ENCODE assay signal across 31 cellular contexts in genomic region chr15:81171286-81171685, GRCh38. TPM values are rescaled to one million over a fixed set of nuclear protein-coding genes. Genes with fewer than 3 reads are reported as not detected.
"Had no signal": no experiment of that assay in that cellular context is flagged by ENCODE, and none has a peak within 500 bp of the region (broad histone marks: within the 10 kb centered on the region; RNA-seq: fewer than 3 reads in every experiment).

No MANE protein-coding gene starts in this region.

- H3K9me3 ChIP-seq: adrenal gland, body of pancreas, breast epithelium, SJCRH30 had no signal

- H3K27ac ChIP-seq: adrenal gland, body of pancreas, KMS-11, SJCRH30, SK-N-MC had no signal

- H3K36me3 ChIP-seq: adrenal gland, breast epithelium, SJCRH30 had no signal

- H3K4me1 ChIP-seq: adrenal gland, breast epithelium, SJCRH30 had no signal

- ATAC-seq: activated CD4-positive, alpha-beta T cell treated with anti-CD3 and anti-CD28 coated beads for 36 hours; activated CD4-positive, CD25-positive, alpha-beta regulatory T cell treated with anti-CD3 and anti-CD28 coated beads, Interleukin-2, amount 50 U/mL, for 24 hours; activated naive CD4-positive, alpha-beta T cell treated with anti-CD3 and anti-CD28 coated beads, Interleukin-2, amount 50 U/mL, for 72 hours; activated T-cell treated with anti-CD3 and anti-CD28 coated beads, Interleukin-2, amount 50 U/mL, for 4 hours; body of pancreas; Panc1; WTC11 had no signal

- H3K27me3 ChIP-seq: adrenal gland, body of pancreas, breast epithelium, SJCRH30 had no signal

- H3K4me3 ChIP-seq: adrenal gland, body of pancreas, breast epithelium, SJCRH30, SK-N-MC had no signal

- DNase-seq: activated CD4-positive, alpha-beta memory T cell treated with anti-CD3 and anti-CD28 coated beads for 36 hours; activated CD4-positive, alpha-beta T cell treated with anti-CD3 and anti-CD28 coated beads for 36 hours; activated CD4-positive, alpha-beta T cell treated with anti-CD3 and anti-CD28 coated beads, Interleukin-2, amount 50 U/mL, for 1 hour; activated CD8-positive, alpha-beta memory T cell treated with anti-CD3 and anti-CD28 coated beads, Interleukin-2, amount 50 U/mL, for 4 hours; activated gamma-delta T cell treated with Interleukin-2 at 50 U/mL for 16 hours; activated naive CD4-positive, alpha-beta T cell treated with anti-CD3 and anti-CD28 coated beads for 36 hours; activated T-cell treated with anti-CD3 and anti-CD28 coated beads for 4 hours; activated T-cell treated with anti-CD3 and anti-CD28 coated beads, Interleukin-2, amount 50 U/mL, for 4 hours; adrenal gland; body of pancreas; MM.1S; MV-4-11; NCI-H1092; NCI-H1436 treated with DMSO at 0.1 percent for 48 hours; NCI-H187 treated with DMSO at 0.1 percent for 48 hours; NCI-H2081; NCI-H2171 treated with DMSO at 0.1 percent for 48 hours; NCI-H2227 treated with DMSO at 0.1 percent for 48 hours; NCI-H524 treated with DMSO at 0.1 percent for 48 hours; SHP77; SJCRH30 had no signal

RNA-seq across cellular contexts. Expression of gene IL16, which starts 25.4 kb away (rescaled TPM):
- total RNA-seq: LHCN-M2, NCI-H460 had no signal

RNA-seq across cellular contexts. Expression of gene CFAP161, which starts 37.2 kb away (rescaled TPM):
- total RNA-seq: activated CD4-positive, alpha-beta memory T cell treated with anti-CD3 and anti-CD28 coated beads for 36 hours; activated CD4-positive, alpha-beta T cell treated with anti-CD3 and anti-CD28 coated beads for 36 hours; activated naive CD4-positive, alpha-beta T cell treated with anti-CD3 and anti-CD28 coated beads for 36 hours; activated naive CD4-positive, alpha-beta T cell treated with anti-CD3 and anti-CD28 coated beads, Interleukin-2, amount 50 U/mL, for 72 hours; activated T-cell treated with anti-CD3 and anti-CD28 coated beads, Interleukin-2, amount 50 U/mL, for 4 hours; activated T-helper 1 cell treated with anti-CD3 and anti-CD28 coated beads, Interleukin-12 subunit alpha, Interleukin-12 subunit beta, Interleukin-2, Interleukin-4 antibody, amounts not matched to agents 30 ng/mL and 10 ng/mL and 1 ng/mL, durations not matched to agents 14 hours and 24 hours and 36 hours; body of pancreas; NCI-H460; SJCRH30; WTC11 had no signal
